Comparison of ENCODE assay signal across 1 cellular context in genomic region chr1:3732747-3733602, GRCh38.
A peak's percentile ranks its signal among the peaks of the same experiment; 100 is the strongest.
TF ChIP-seq lines count a peak whose summit lies in the region.

No MANE protein-coding gene starts in this region.

TF ChIP-seq in K562, 482 proteins besides CTCF, POLR2A, EP300 and RAD21:
- TF ChIP-seq GTF2E2 (tag; IDR thresholded peaks at IDR 0.05): no peak
- TF ChIP-seq ZBTB33 (CRISPR knock-in tag; IDR thresholded peaks at IDR 0.05): peak; percentile 99
- no peak for TF ChIP-seq CCAR2 (IDR thresholded peaks at IDR 0.05; ENCODE audit: low read depth, low read length)
- TF ChIP-seq ATF3 (IDR thresholded peaks at IDR 0.05): peak; percentile 25; the same call in 1 of the 2 replicates
- TF ChIP-seq ATF3 (CRISPR knock-in tag; conservative IDR thresholded peaks at IDR 0.05): no peak
- peak; percentile 28 for TF ChIP-seq RBM22 (IDR thresholded peaks at IDR 0.05; ENCODE audit: low read depth, low read length, poor library complexity, severe bottlenecking)
- TF ChIP-seq POLR2G (IDR thresholded peaks at IDR 0.05; ENCODE audit: low read depth, low read length): peak; percentile 62
